ENCODE assay signal across 2 cellular contexts in genomic region chr4:184536881-184537248, GRCh38.
TF ChIP-seq lines count a peak whose summit lies in the region.

No MANE protein-coding gene starts in this region.

TF ChIP-seq in SK-N-SH, 30 proteins besides CTCF, POLR2A, EP300 and RAD21 (continued from another document):
- TF ChIP-seq REST (IDR thresholded peaks at IDR 0.05; ENCODE audit: low read depth, low read length) (no peak), POLR2AphosphoS5 (IDR thresholded peaks at IDR 0.05; ENCODE audit: low read depth, low read length) (no peak), FOXJ3 (CRISPR knock-in tag; IDR thresholded peaks at IDR 0.05) (no peak), GABPA (IDR thresholded peaks at IDR 0.05; ENCODE audit: low read depth) (no peak), NRF1 (IDR thresholded peaks at IDR 0.05; ENCODE audit: low read depth, low read length) (no peak), RCOR1 (IDR thresholded peaks at IDR 0.05; ENCODE audit: low read length) (no peak), USF1 (IDR thresholded peaks at IDR 0.05; ENCODE audit: borderline replicate concordance, low read depth) (no peak), GATA2 (CRISPR knock-in tag; IDR thresholded peaks at IDR 0.05) (no peak), NFIC (IDR thresholded peaks at IDR 0.05; ENCODE audit: borderline replicate concordance) (no peak), MAX (IDR thresholded peaks at IDR 0.05; ENCODE audit: low read depth) (no peak), EZH2phosphoT487 (IDR thresholded peaks at IDR 0.05; ENCODE audit: borderline replicate concordance, low read depth) (no peak), ZBTB33 (IDR thresholded peaks at IDR 0.05; ENCODE audit: borderline replicate concordance, low read depth) (no peak), RXRA (IDR thresholded peaks at IDR 0.05; ENCODE audit: borderline replicate concordance, low read depth) (no peak)
TF ChIP-seq in SK-N-SH: peak in this region for 0.

TF ChIP-seq in SK-N-SH treated with all-trans-retinoic acid at 6 μM for 48 hours, 23 proteins besides CTCF, POLR2A, EP300 and RAD21 (continued from another document):
- no peak for TF ChIP-seq PATZ1 (CRISPR knock-in tag; IDR thresholded peaks at IDR 0.05; ENCODE audit: borderline replicate concordance)
- TF ChIP-seq PPARA (CRISPR knock-in tag; IDR thresholded peaks at IDR 0.05; ENCODE audit: borderline replicate concordance): no peak
- TF ChIP-seq ZNF565 (CRISPR knock-in tag; conservative IDR thresholded peaks at IDR 0.05; ENCODE audit: low read depth): no peak
- TF ChIP-seq TCF4 (CRISPR knock-in tag; IDR thresholded peaks at IDR 0.05; ENCODE audit: borderline replicate concordance): no peak
